Comparison of ENCODE assay signal across 7 cellular contexts in the genomic region with DNA sequence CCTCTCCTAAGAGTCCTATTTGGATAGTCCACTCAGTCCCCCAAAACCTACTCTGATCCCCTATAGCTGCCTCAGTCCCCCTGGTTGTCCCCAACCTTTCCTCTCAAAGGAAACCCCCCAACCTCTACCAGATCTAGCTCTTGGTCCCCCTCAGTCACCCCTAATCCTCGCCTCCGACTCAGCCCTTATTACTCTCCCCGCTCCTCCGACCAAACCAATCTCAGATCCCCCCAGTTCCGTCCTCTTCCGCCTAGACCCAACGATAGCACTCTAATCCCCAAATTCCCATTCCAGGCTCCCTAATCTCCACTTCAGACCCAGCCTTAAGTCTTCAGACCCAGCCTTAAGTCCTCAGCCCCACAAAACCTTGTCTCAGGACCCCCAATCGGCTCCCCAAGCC. TPM values are rescaled to one million over a fixed set of nuclear protein-coding genes. Genes with fewer than 3 reads are reported as not detected.
DNase-seq lines count a peak whose midpoint lies in the region; TF ChIP-seq lines count a peak whose summit lies in the region.

No MANE protein-coding gene starts in this region.

- TF ChIP-seq EP300 in stomach (IDR thresholded peaks at IDR 0.05) = no peak

- intact Hi-C loops in stomach (cut with DNase I; ENCODE audit: low total_unique reads) = no loop called here

- WGBS in HUES64 = 37% methylated on average over 8 of the region's 8 CpGs
- 1 to 10% (median 2%) methylated on average over 8 of the region's 8 CpGs for WGBS in adipose tissue, 3 donors
- WGBS in stomach, 5 donors = 4 to 11% (median 5%) methylated on average over 8 of the region's 8 CpGs

- in situ Hi-C loops in G401 (cut with HindIII; ENCODE audit: low sequenced_read_pairs) = no loop called here

- no peak for DNase-seq in stomach
- DNase-seq in ecto neural progenitor cell (ENCODE audit: low spot score) = no peak
- no peak for DNase-seq in stimulated activated CD4-positive, alpha-beta T cell treated with anti-CD3 and anti-CD28 coated beads, Interleukin-2, amount 100 ng/mL, for 48 hours
- DNase-seq in G401 (ENCODE audit: low spot score) = no peak

- no peak for TF ChIP-seq POLR2A in stomach (IDR thresholded peaks at IDR 0.05)

- H3K27ac ChIP-seq in HUES64 (ENCODE audit: low read depth, low read length) (no peak overlapping the region), adipose tissue (ENCODE audit: low read depth, low read length) (peak overlapping the region; percentile 83), iPS-20b (ENCODE audit: low read length) (no peak overlapping the region), stomach (peak overlapping the region; percentile 94 to 99 (median 97))

- no peaks in the 10 kb centered on the region for H3K9me3 ChIP-seq in HUES64 (ENCODE audit: insufficient read depth, low read depth, low read length)
- H3K9me3 ChIP-seq in iPS-20b (ENCODE audit: insufficient read depth, low read depth, low read length) = no peaks in the 10 kb centered on the region
- no peaks in the 10 kb centered on the region for H3K9me3 ChIP-seq in stomach

- H3K4me3 ChIP-seq in HUES64 (ENCODE audit: low read length) = peak overlapping the region; percentile 69
- H3K4me3 ChIP-seq in iPS-20b (ENCODE audit: low read length) = peak overlapping the region; percentile 86
- H3K4me3 ChIP-seq in stomach = peak overlapping the region; percentile 62 to 97 (median 82)

- no peak for TF ChIP-seq CTCF in stomach (IDR thresholded peaks at IDR 0.05)

- H3K4me1 ChIP-seq in HUES64 (ENCODE audit: insufficient read depth, low read length) (peaks cover 38% of the 10 kb centered on the region), iPS-20b (ENCODE audit: insufficient read depth, low read length) (peaks cover 33% of the 10 kb centered on the region; the same call in 1 of the 2 replicates), stomach (peaks cover 47 to 71% (median 60%) of the 10 kb centered on the region in 4 donors)

- H3K9ac ChIP-seq in HUES64 (ENCODE audit: low read depth, low read length) = peak overlapping the region; percentile 75
- peak overlapping the region; percentile 87 for H3K9ac ChIP-seq in iPS-20b (ENCODE audit: low read depth, low read length)

- H3K27me3 ChIP-seq in HUES64 (ENCODE audit: insufficient read depth, low read length) = peaks cover 46% of the 10 kb centered on the region
- H3K27me3 ChIP-seq in iPS-20b (ENCODE audit: insufficient read depth, low read length) = peaks cover 50% of the 10 kb centered on the region
- no peaks in the 10 kb centered on the region for H3K27me3 ChIP-seq in stomach

- H3K36me3 ChIP-seq in HUES64 (ENCODE audit: insufficient read depth, low read length) (no peaks in the 10 kb centered on the region; the same call in 1 of the 2 replicates), iPS-20b (ENCODE audit: insufficient read depth, low read depth, low read length) (no peaks in the 10 kb centered on the region), stomach (no peaks in the 10 kb centered on the region)

RNA-seq across cellular contexts. Expression of gene VPS37B, which starts 0.6 kb away (rescaled TPM):
- polyA plus RNA-seq in HUES64 (2013, experiment 1 of 2) = 8.4 TPM
- polyA plus RNA-seq in HUES64 (2013, experiment 2 of 2) = 10.7 TPM
- 10 to 100 TPM; 18.7 to 23.6 (median 21.4) TPM for polyA plus RNA-seq in adipose tissue
- 100 to 1,000 TPM in 1 of 5 donors, 10 to 100 TPM in 4; 13.4 to 105 (median 68.5) TPM for total RNA-seq in stomach
- 10 to 100 TPM; 31.3 to 44.0 (median 37.1) TPM for polyA plus RNA-seq in stomach
- 38.3 and 53.4 TPM in 2 replicates for total RNA-seq in G401 (2014; rRNA removed; shearing (Covaris generic))

Comparison
In these comparisons a context has a peak if more than half of its experiments do, and no peak if none do; other contexts are left out.
1. H3K27ac ChIP-seq: peak in adipose tissue (single experiment) and stomach (5 of 5); none in HUES64 (single experiment) and iPS-20b (single experiment).
2. Peak in every context shown above with its lines, with median percentiles within 50 percentile points of each other: H3K4me3 ChIP-seq.